ENCODE assay signal across 12 cellular contexts in the genomic region with DNA sequence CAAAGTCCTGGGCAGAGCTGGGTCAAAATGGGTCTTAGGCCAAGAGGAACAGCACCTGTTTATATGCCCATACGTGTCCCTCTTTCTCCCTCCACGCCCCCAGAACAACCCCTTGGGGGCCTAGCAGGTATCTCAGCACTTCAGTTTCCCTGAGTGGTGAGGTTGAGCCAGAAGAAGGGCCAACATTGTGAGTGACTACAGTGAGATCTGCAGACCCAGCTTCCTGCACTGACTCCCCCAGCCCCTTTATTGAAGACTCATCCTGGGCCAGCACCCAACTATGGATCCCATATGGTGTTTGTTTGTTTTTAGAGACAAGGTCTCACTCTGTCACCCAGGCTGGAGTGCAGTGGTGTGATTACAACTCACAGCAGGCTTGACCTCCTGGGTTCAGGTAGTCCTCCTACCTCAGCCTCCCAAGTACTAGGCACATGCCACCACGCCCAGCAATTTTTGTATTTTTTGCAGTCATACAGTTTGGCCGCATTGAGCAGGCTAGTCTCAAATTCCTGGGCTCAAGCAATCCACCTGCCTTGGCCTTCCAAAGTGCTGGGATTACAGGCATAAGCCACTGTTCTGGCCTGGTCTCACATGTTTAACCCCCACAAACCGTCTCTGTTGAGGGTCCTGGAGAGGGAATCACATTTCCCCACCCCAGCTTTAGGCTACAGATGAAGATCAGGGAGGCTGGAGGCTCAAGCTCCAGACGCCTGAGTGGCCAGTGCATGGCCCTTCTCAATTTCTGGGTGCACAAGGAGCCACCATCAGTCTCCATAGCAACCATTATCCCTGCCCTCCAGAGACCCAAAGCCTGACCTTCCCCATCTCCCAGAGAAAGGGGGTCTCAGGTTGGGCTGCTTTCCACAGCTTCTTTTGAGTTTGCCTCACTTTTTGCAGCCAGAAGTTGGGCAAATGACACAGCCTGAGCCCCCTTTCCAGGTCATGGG. TPM values are rescaled to one million over a fixed set of nuclear protein-coding genes. Genes with fewer than 3 reads are reported as not detected.
A peak's percentile ranks its signal among the peaks of the same experiment; 100 is the strongest.
DNase-seq lines count a peak whose midpoint lies in the region; FAIRE-seq and TF ChIP-seq lines count a peak whose summit lies in the region.
"Had no signal": no experiment of that assay in that cellular context is flagged by ENCODE, and none has a peak within 500 bp of the region (broad histone marks: within the 10 kb centered on the region; RNA-seq: fewer than 3 reads in every experiment).

No MANE protein-coding gene starts in this region.

- H3K36me3 Mint-ChIP-seq in CD4-positive, alpha-beta memory T cell = peaks cover 0 to 21% of the 10 kb centered on the region in 2 donors
- no peaks in the 10 kb centered on the region for H3K36me3 Mint-ChIP-seq in progenitor cell of endocrine pancreas (ENCODE audit: insufficient read depth)

- H2AFZ ChIP-seq in hepatocyte (no peak overlapping the region), GM23248 (no peak overlapping the region)

- H4K20me1 ChIP-seq in hepatocyte (ENCODE audit: insufficient read depth, poor library complexity, severe bottlenecking) (no peaks in the 10 kb centered on the region), GM23248 (ENCODE audit: insufficient read depth) (no peaks in the 10 kb centered on the region)

- H3F3A ChIP-seq in GM23248 (ENCODE audit: insufficient read depth) = no peaks in the 10 kb centered on the region

- intact Hi-C loops in CD4-positive, alpha-beta memory T cell (cut with micrococcal nuclease) = no loop called here

- H3K4me3 ChIP-seq in CD4-positive, alpha-beta memory T cell (ENCODE audit: low read length in 2 of 2) = no peak overlapping the region
- H3K4me3 ChIP-seq in HUES6 (ENCODE audit: low read depth, low read length) = peak overlapping the region; percentile 71
- no peak overlapping the region for H3K4me3 ChIP-seq in hepatocyte
- no peak overlapping the region for H3K4me3 ChIP-seq in GM23248
- no peak overlapping the region for H3K4me3 ChIP-seq in small intestine (ENCODE audit: low read depth in 1 of 2, low read length in 2 of 2)

- peaks cover 50% of the 10 kb centered on the region for H3K4me1 ChIP-seq in CD4-positive, alpha-beta memory T cell (ENCODE audit: insufficient read depth, low read length)
- peaks cover 33% of the 10 kb centered on the region for H3K4me1 ChIP-seq in HUES6 (ENCODE audit: control insufficient read depth, insufficient read depth, low read length)
- H3K4me1 ChIP-seq in hepatocyte (ENCODE audit: insufficient read depth) = peaks cover 12% of the 10 kb centered on the region
- H3K4me1 ChIP-seq in GM23248 (ENCODE audit: insufficient read depth) = peaks cover 7% of the 10 kb centered on the region
- peaks cover 0 to 3% of the 10 kb centered on the region in 2 donors for H3K4me1 ChIP-seq in small intestine (ENCODE audit: control insufficient read depth in 2 of 2, insufficient read depth in 1 of 2, low read depth in 1 of 2, low read length in 1 of 2)

- in situ Hi-C loops in GM23248 (cut with MboI) = no loop called here

- H3K4me3 Mint-ChIP-seq in CD4-positive, alpha-beta memory T cell = peak overlapping the region; percentile 63 to 98 (median 83)
- peak overlapping the region; percentile 74 for H3K4me3 Mint-ChIP-seq in progenitor cell of endocrine pancreas (ENCODE audit: low read depth)

- H3K9me2 ChIP-seq in hepatocyte (replicated peaks; ENCODE audit: insufficient read depth) = no peaks in the 10 kb centered on the region
- H3K9me2 ChIP-seq in GM23248 (ENCODE audit: insufficient read depth) = no peaks in the 10 kb centered on the region

- H3K9me3 ChIP-seq in CD4-positive, alpha-beta memory T cell (ENCODE audit: control insufficient read depth in 1 of 2, low read length in 2 of 2) = no peaks in the 10 kb centered on the region
- H3K9me3 ChIP-seq in HUES6 (ENCODE audit: control insufficient read depth, insufficient read depth, low read depth, low read length) (no peaks in the 10 kb centered on the region), hepatocyte (ENCODE audit: low read depth) (no peaks in the 10 kb centered on the region), GM23248 (ENCODE audit: low read depth) (no peaks in the 10 kb centered on the region), small intestine (ENCODE audit: control insufficient read depth, low read depth) (no peaks in the 10 kb centered on the region)

- H3K36me3 ChIP-seq in CD4-positive, alpha-beta memory T cell (ENCODE audit: insufficient read depth, low read length) = no peaks in the 10 kb centered on the region
- H3K36me3 ChIP-seq in HUES6 (ENCODE audit: control insufficient read depth, insufficient read depth, low read length) (peaks cover 5% of the 10 kb centered on the region; the same call in 1 of the 2 replicates), hepatocyte (replicated peaks; ENCODE audit: insufficient read depth, low read depth) (no peaks in the 10 kb centered on the region), GM23248 (ENCODE audit: low read depth) (no peaks in the 10 kb centered on the region), small intestine (ENCODE audit: control insufficient read depth in 2 of 2, insufficient read depth in 2 of 2, low read length in 2 of 2) (no peaks in the 10 kb centered on the region)

- peak overlapping the region; percentile 74 for H3K9ac ChIP-seq in HUES6 (ENCODE audit: low read length)
- no peak overlapping the region for H3K9ac ChIP-seq in GM23248

- H3K27me3 ChIP-seq in CD4-positive, alpha-beta memory T cell (ENCODE audit: insufficient read depth, low read length) = no peaks in the 10 kb centered on the region
- peaks cover 42% of the 10 kb centered on the region for H3K27me3 ChIP-seq in HUES6 (ENCODE audit: control insufficient read depth, insufficient read depth, low read length)
- H3K27me3 ChIP-seq in hepatocyte = peaks cover 8% of the 10 kb centered on the region
- peaks cover 12% of the 10 kb centered on the region for H3K27me3 ChIP-seq in GM23248 (replicated peaks; ENCODE audit: insufficient read depth)
- peaks cover 0 to 3% of the 10 kb centered on the region in 2 donors for H3K27me3 ChIP-seq in small intestine (ENCODE audit: control insufficient read depth in 2 of 2, insufficient read depth in 2 of 2, low read length in 2 of 2)

- peak overlapping the region; percentile 38 to 95 (median 65) for H3K27ac Mint-ChIP-seq in CD4-positive, alpha-beta memory T cell
- H3K27ac Mint-ChIP-seq in progenitor cell of endocrine pancreas = peak overlapping the region; percentile 97

- H3K79me2 ChIP-seq in hepatocyte (peaks cover 12% of the 10 kb centered on the region), GM23248 (ENCODE audit: insufficient read depth) (peaks cover 19% of the 10 kb centered on the region)

- peaks cover 29 to 70% (median 47%) of the 10 kb centered on the region in 4 donors for H3K4me1 Mint-ChIP-seq in CD4-positive, alpha-beta memory T cell
- H3K4me1 Mint-ChIP-seq in progenitor cell of endocrine pancreas (ENCODE audit: low read depth) = peaks cover 26% of the 10 kb centered on the region

- 94% methylated on average over 6 of the region's 6 CpGs for WGBS in hepatocyte (ENCODE audit: low lambda C conversion rate, missing lambda C conversion rate)
- 78 to 84% methylated on average over 6 of the region's 6 CpGs for WGBS in GM23248 (ENCODE audit: low coverage in 1 of 2, low lambda C conversion rate in 2 of 2, missing lambda C conversion rate in 2 of 2), 2 experiments
- WGBS in small intestine, 3 donors = 75 to 85% (median 81%) methylated on average over 6 of the region's 6 CpGs

- POLR2A ChIA-PET in CD4-positive, alpha-beta memory T cell (lab: Charles Lee; ENCODE audit: partially characterized antibody) = interaction anchor here (1.8 to 4.8 kb wide), 2 partner anchors 8 to 9 kb away, joined by 7 to 77 read pairs; no protein-coding TSS in a partner anchor

- no peak overlapping the region for H3K27ac ChIP-seq in CD4-positive, alpha-beta memory T cell (ENCODE audit: low read depth, low read length)
- no peak overlapping the region for H3K27ac ChIP-seq in HUES6 (ENCODE audit: low read depth, low read length)
- H3K27ac ChIP-seq in hepatocyte = no peak overlapping the region
- H3K27ac ChIP-seq in GM23248 = no peak overlapping the region
- no peak overlapping the region for H3K27ac ChIP-seq in small intestine (ENCODE audit: low read depth in 1 of 2, low read length in 1 of 2)

- CTCF ChIA-PET in CD4-positive, alpha-beta memory T cell (lab: Charles Lee; ENCODE audit: partially characterized antibody) = interaction anchor here (0.7 kb wide), 1 partner anchor 44 kb away, joined by 3 read pairs; no protein-coding TSS in a partner anchor

- FAIRE-seq in small intestine (lab: Jason Lieb, UNC) = no peak
- FAIRE-seq: frontal cortex had no signal

- H3K4me2 ChIP-seq in hepatocyte = peak overlapping the region; percentile 92
- H3K4me2 ChIP-seq in GM23248 (ENCODE audit: unreplicated experiment) = no peak overlapping the region

- no peak for DNase-seq in CD4-positive, alpha-beta memory T cell
- DNase-seq in hepatocyte (ENCODE audit: low spot score) (no peak), progenitor cell of endocrine pancreas (ENCODE audit: low spot score, unreplicated experiment) (no peak), H4 (ENCODE audit: low spot score) (no peak), GM23248 (no peak), small intestine (no peak)
- DNase-seq: activated CD4-positive, alpha-beta T cell treated with anti-CD3 and anti-CD28 coated beads for 4 hours; mesenchymal stem cell; NCI-H1092; NCI-H69 had no signal

- TF ChIP-seq CTCF in hepatocyte (IDR thresholded peaks at IDR 0.05; ENCODE audit: poor library complexity) = no peak
- no peak for TF ChIP-seq CTCF in progenitor cell of endocrine pancreas (IDR thresholded peaks at IDR 0.05; ENCODE audit: unreplicated experiment)

- peaks cover 0 to 2% (median 0%) of the 10 kb centered on the region in 8 donors for H3K9me3 Mint-ChIP-seq in CD4-positive, alpha-beta memory T cell
- no peaks in the 10 kb centered on the region for H3K9me3 Mint-ChIP-seq in progenitor cell of endocrine pancreas (ENCODE audit: low read depth)

- peaks cover 0 to 1% of the 10 kb centered on the region in 2 donors for H3K27me3 Mint-ChIP-seq in CD4-positive, alpha-beta memory T cell
- peaks cover 8% of the 10 kb centered on the region for H3K27me3 Mint-ChIP-seq in progenitor cell of endocrine pancreas

RNA-seq across cellular contexts. Expression of a gene that starts 1.7 kb away (rescaled TPM):
- 1 to 10 TPM; 4.2 to 5.1 TPM for total RNA-seq in CD4-positive, alpha-beta memory T cell
- polyA plus RNA-seq in CD4-positive, alpha-beta memory T cell = 1 to 10 TPM; 3.1 to 8.6 TPM
- total RNA-seq in hepatocyte = 4.3 and 4.7 TPM in 2 replicates
- polyA plus RNA-seq in hepatocyte = 9.7 and 11.6 TPM in 2 replicates
- 39.4 and 47.3 TPM in 2 replicates for total RNA-seq in progenitor cell of endocrine pancreas
- total RNA-seq in H4 (2014; rRNA removed; shearing (Covaris generic)) = not detected in 2 replicates
- not detected in 2 replicates for total RNA-seq in GM23248 (2014; rRNA removed; shearing (Covaris generic))
- not detected in 2 replicates for polyA plus RNA-seq in GM23248 (2016; fragmentation: Nextera tagmentation; extraction: Ambion mirVana)
- 10 to 100 TPM in 1 of 3 donors, under 1 TPM in 2; 0.22 to 10.7 (median 0.81) TPM for polyA plus RNA-seq in small intestine

RNA-seq across cellular contexts. Expression of a gene that starts 3.1 kb away (rescaled TPM):
- 10 to 100 TPM; 53.0 to 62.7 TPM for total RNA-seq in CD4-positive, alpha-beta memory T cell
- 10 to 100 TPM; 49.6 to 71.5 TPM for polyA plus RNA-seq in CD4-positive, alpha-beta memory T cell
- 20.3 and 28.0 TPM in 2 replicates for total RNA-seq in hepatocyte
- polyA plus RNA-seq in hepatocyte = 32.8 and 37.3 TPM in 2 replicates
- 28.0 and 34.6 TPM in 2 replicates for total RNA-seq in progenitor cell of endocrine pancreas
- total RNA-seq in H4 (2014; rRNA removed; shearing (Covaris generic)) = 31.4 and 43.0 TPM in 2 replicates
- 16.2 and 23.2 TPM in 2 replicates for total RNA-seq in GM23248 (2014; rRNA removed; shearing (Covaris generic))
- 21.2 and 25.1 TPM in 2 replicates for polyA plus RNA-seq in GM23248 (2016; fragmentation: Nextera tagmentation; extraction: Ambion mirVana)
- polyA plus RNA-seq in small intestine = 10 to 100 TPM; 45.2 to 74.0 (median 71.9) TPM

RNA-seq across cellular contexts. Expression of a gene that starts 13.7 kb away (rescaled TPM):
- total RNA-seq in CD4-positive, alpha-beta memory T cell = 1 to 10 TPM; 4.5 to 4.8 TPM
- not detected for polyA plus RNA-seq in CD4-positive, alpha-beta memory T cell
- not detected in 2 replicates for total RNA-seq in hepatocyte
- 0.21 TPM in 1 of 2 replicates, not detected in the other for polyA plus RNA-seq in hepatocyte
- total RNA-seq in progenitor cell of endocrine pancreas = 2.8 and 3.7 TPM in 2 replicates
- 0.51 TPM in 1 of 2 replicates, not detected in the other for total RNA-seq in H4 (2014; rRNA removed; shearing (Covaris generic))
- total RNA-seq in GM23248 (2014; rRNA removed; shearing (Covaris generic)) = not detected in 2 replicates
- polyA plus RNA-seq in GM23248 (2016; fragmentation: Nextera tagmentation; extraction: Ambion mirVana) = not detected in 2 replicates
- polyA plus RNA-seq in small intestine = under 1 TPM in 1 of 3 donors, not detected in 2; 0.19 TPM

RNA-seq across cellular contexts. Expression of a gene that starts 35.4 kb away (rescaled TPM):
- under 1 TPM; 0.73 to 0.86 TPM for total RNA-seq in CD4-positive, alpha-beta memory T cell
- under 1 TPM; 0.06 to 0.08 TPM for polyA plus RNA-seq in CD4-positive, alpha-beta memory T cell
- 5.2 and 7.6 TPM in 2 replicates for total RNA-seq in hepatocyte
- 7.2 and 8.3 TPM in 2 replicates for polyA plus RNA-seq in hepatocyte
- 43.0 and 48.1 TPM in 2 replicates for total RNA-seq in progenitor cell of endocrine pancreas
- total RNA-seq in H4 (2014; rRNA removed; shearing (Covaris generic)) = 10.7 and 11.9 TPM in 2 replicates
- 8.1 and 9.5 TPM in 2 replicates for total RNA-seq in GM23248 (2014; rRNA removed; shearing (Covaris generic))
- 1.8 and 2.1 TPM in 2 replicates for polyA plus RNA-seq in GM23248 (2016; fragmentation: Nextera tagmentation; extraction: Ambion mirVana)
- 1 to 10 TPM; 1.3 to 6.1 (median 1.9) TPM for polyA plus RNA-seq in small intestine
